12 cellular contexts compared by ENCODE assay signal in genomic region chr2:227462972-227463931, GRCh38. TPM values are rescaled to one million over a fixed set of nuclear protein-coding genes. Genes with fewer than 3 reads are reported as not detected.
DNase-seq lines count a peak whose midpoint lies in the region; ATAC-seq, FAIRE-seq and TF ChIP-seq lines count a peak whose summit lies in the region.
"Had no signal": no experiment of that assay in that cellular context is flagged by ENCODE, and none has a peak within 500 bp of the region (broad histone marks: within the 10 kb centered on the region; RNA-seq: fewer than 3 reads in every experiment).

No MANE protein-coding gene starts in this region.

- no peak for TF ChIP-seq CTCF in CD4-positive, alpha-beta T cell (IDR thresholded peaks at IDR 0.05)

- peak overlapping the region; percentile 70 for H3K27ac Mint-ChIP-seq in CD4-positive, alpha-beta T cell
- peak overlapping the region; percentile 93 for H3K27ac Mint-ChIP-seq in activated naive CD8-positive, alpha-beta T cell treated with anti-CD3 and anti-CD28 coated beads, Interleukin-2, amount 10 ng/mL, durations not matched to agents 7 days and 5 days

- ATAC-seq in CD4-positive, alpha-beta T cell (ENCODE audit: poor library complexity), result no peak
- ATAC-seq in HG03095 (IDR thresholded peaks at IDR 0.05; ENCODE audit: unreplicated experiment) (peak; percentile 36), GM18519 (IDR thresholded peaks at IDR 0.05; ENCODE audit: low FRiP score, unreplicated experiment) (no peak), HG03378 (IDR thresholded peaks at IDR 0.05; ENCODE audit: unreplicated experiment) (no peak)
- no peak for ATAC-seq in activated naive CD8-positive, alpha-beta T cell treated with anti-CD3 and anti-CD28 coated beads, Interleukin-2, amount 10 ng/mL, durations not matched to agents 7 days and 5 days (ENCODE audit: low read depth)
- ATAC-seq: HCT116 had no signal

- POLR2A ChIA-PET in CD4-positive, alpha-beta T cell (lab: Charles Lee), result interaction anchor here (0.9 to 1.5 kb wide), 3 partner anchors 10 to 627 kb away, joined by 3 to 8 read pairs (median 4); partner anchors contain the start of gene RHBDD1
- POLR2A ChIA-PET in activated naive CD8-positive, alpha-beta T cell treated with anti-CD3 and anti-CD28 coated beads, Interleukin-2, amount 10 ng/mL, durations not matched to agents 7 days and 5 days (lab: Charles Lee), result interaction anchor here (1.6 kb wide), 1 partner anchor 10 kb away, joined by 11 read pairs; no protein-coding TSS in a partner anchor

- FAIRE-seq in GM19239 (lab: Jason Lieb, UNC), result peak; percentile 77

- H3K4me1 Mint-ChIP-seq in CD4-positive, alpha-beta T cell (ENCODE audit: low read depth), result peaks cover 87% of the 10 kb centered on the region
- H3K4me1 Mint-ChIP-seq in activated naive CD8-positive, alpha-beta T cell treated with anti-CD3 and anti-CD28 coated beads, Interleukin-2, amount 10 ng/mL, durations not matched to agents 7 days and 5 days, result peaks cover 62% of the 10 kb centered on the region

- DNase-seq in CD4-positive, alpha-beta T cell, result no peak
- no peak for DNase-seq in GM19239 (ENCODE audit: insufficient read length, low spot score)
- DNase-seq in activated naive CD8-positive, alpha-beta T cell treated with anti-CD3 and anti-CD28 coated beads, Interleukin-2, amount 10 ng/mL, durations not matched to agents 7 days and 5 days, result no peak
- no peak for DNase-seq in NCI-H2171 (lab: John Stamatoyannopoulos, UW)
- DNase-seq in SK-N-DZ (ENCODE audit: low spot score), result no peak
- DNase-seq: DMS 273 treated with DMSO at 0.1 percent for 48 hours, SHP77 treated with DMSO at 0.1 percent for 48 hours, uterus had no signal

- H3K36me3 Mint-ChIP-seq in CD4-positive, alpha-beta T cell (ENCODE audit: low read depth), result no peaks in the 10 kb centered on the region
- H3K36me3 Mint-ChIP-seq in activated naive CD8-positive, alpha-beta T cell treated with anti-CD3 and anti-CD28 coated beads, Interleukin-2, amount 10 ng/mL, durations not matched to agents 7 days and 5 days, result no peaks in the 10 kb centered on the region

- intact Hi-C loops in CD4-positive, alpha-beta T cell (cut with DNase I, micrococcal nuclease), result no loop called here

- no peaks in the 10 kb centered on the region for H3K27me3 ChIP-seq in CD4-positive, alpha-beta T cell (ENCODE audit: control insufficient read depth, insufficient read depth, low read length)
- H3K27me3 ChIP-seq: uterus had no signal

- no peaks in the 10 kb centered on the region for H3K9me3 ChIP-seq in CD4-positive, alpha-beta T cell (ENCODE audit: control insufficient read depth, low read length)
- H3K9me3 ChIP-seq: uterus had no signal

- H3K27ac ChIP-seq in CD4-positive, alpha-beta T cell (ENCODE audit: low read depth, low read length), result no peak overlapping the region
- H3K27ac ChIP-seq: uterus had no signal

- CTCF ChIA-PET in CD4-positive, alpha-beta T cell (lab: Charles Lee), result interaction anchor here (0.9 to 1.5 kb wide), 2 partner anchors 10 to 303 kb away, joined by 3 to 4 read pairs; no protein-coding TSS in a partner anchor

- H3K27me3 Mint-ChIP-seq in CD4-positive, alpha-beta T cell, result no peaks in the 10 kb centered on the region
- no peaks in the 10 kb centered on the region for H3K27me3 Mint-ChIP-seq in activated naive CD8-positive, alpha-beta T cell treated with anti-CD3 and anti-CD28 coated beads, Interleukin-2, amount 10 ng/mL, durations not matched to agents 7 days and 5 days

- no peaks in the 10 kb centered on the region for H3K9me3 Mint-ChIP-seq in CD4-positive, alpha-beta T cell
- H3K9me3 Mint-ChIP-seq in activated naive CD8-positive, alpha-beta T cell treated with anti-CD3 and anti-CD28 coated beads, Interleukin-2, amount 10 ng/mL, durations not matched to agents 7 days and 5 days, result no peaks in the 10 kb centered on the region

- peak overlapping the region; percentile 61 for H3K4me3 Mint-ChIP-seq in CD4-positive, alpha-beta T cell
- peak overlapping the region; percentile 26 for H3K4me3 Mint-ChIP-seq in activated naive CD8-positive, alpha-beta T cell treated with anti-CD3 and anti-CD28 coated beads, Interleukin-2, amount 10 ng/mL, durations not matched to agents 7 days and 5 days

RNA-seq across cellular contexts. Expression of gene AGFG1, which starts 8.7 kb away (rescaled TPM):
- 10 to 100 TPM; 49.9 to 55.9 TPM for total RNA-seq in CD4-positive, alpha-beta T cell
- total RNA-seq in activated naive CD8-positive, alpha-beta T cell treated with anti-CD3 and anti-CD28 coated beads, Interleukin-2, amount 10 ng/mL, durations not matched to agents 7 days and 5 days, result 10 to 100 TPM; 57.9 to 59.2 TPM
- polyA plus RNA-seq in SK-N-DZ (2014; cell fraction: cytosol; rRNA removed), result 18.5 and 19.1 TPM in 2 replicates
- 12.9 and 16.4 TPM in 2 replicates for polyA plus RNA-seq in SK-N-DZ (2014; cell fraction: nucleus; rRNA removed)
